ENCODE assay signal across 11 cellular contexts in the genomic region with DNA sequence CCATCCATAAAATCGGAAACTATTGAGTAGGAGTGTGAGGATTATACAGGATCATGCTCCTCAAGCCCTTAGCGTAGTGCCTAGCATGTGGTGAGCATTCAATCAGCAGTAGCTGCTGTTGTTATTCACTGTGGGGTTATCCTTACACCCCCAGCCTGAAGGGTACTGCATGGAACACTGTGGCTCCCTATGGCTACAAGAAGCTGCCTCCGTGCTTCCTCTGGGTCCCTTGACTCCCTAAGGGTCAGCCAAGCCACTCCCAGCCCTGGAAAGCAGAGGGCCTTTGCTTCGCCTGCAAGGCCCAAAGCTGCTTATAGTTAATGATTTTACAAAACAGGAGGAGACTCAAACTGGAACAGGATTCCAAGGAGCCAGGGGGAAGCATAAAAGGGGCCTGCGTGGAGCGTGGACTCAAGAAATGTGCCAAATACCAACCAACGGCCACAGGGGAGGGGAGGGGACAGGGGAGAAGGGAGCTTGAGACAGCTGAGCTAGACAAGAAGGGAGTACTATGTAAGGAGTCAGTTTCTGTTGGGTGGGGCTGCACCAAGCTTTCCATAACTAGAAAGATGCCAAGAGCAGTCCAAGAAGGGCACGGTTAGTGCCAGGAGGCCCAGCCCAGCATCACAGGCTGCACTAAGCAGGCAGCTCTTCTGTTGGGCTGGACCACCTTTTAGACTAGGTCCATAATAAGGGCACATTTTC. TPM values are rescaled to one million over a fixed set of nuclear protein-coding genes. Genes with fewer than 3 reads are reported as not detected.
DNase-seq lines count a peak whose midpoint lies in the region; ATAC-seq, FAIRE-seq and TF ChIP-seq lines count a peak whose summit lies in the region.
"Had no signal": no experiment of that assay in that cellular context is flagged by ENCODE, and none has a peak within 500 bp of the region (broad histone marks: within the 10 kb centered on the region; RNA-seq: fewer than 3 reads in every experiment).

No MANE protein-coding gene starts in this region.

- H3K4me3 ChIP-seq in gastroesophageal sphincter (no peak overlapping the region), spleen (peak overlapping the region in 1 of 8 donors; percentile 51)
- H3K4me3 ChIP-seq: GM23248, PC-9 had no signal

- TF ChIP-seq CTCF in gastroesophageal sphincter (IDR thresholded peaks at IDR 0.05) (no peak), spleen (IDR thresholded peaks at IDR 0.05 in 8 of 11, conservative IDR thresholded peaks at IDR 0.05 in 3 of 11) (no peak), D721Med (IDR thresholded peaks at IDR 0.05; ENCODE audit: insufficient read depth, missing control alignments) (no peak), RWPE1 (conservative IDR thresholded peaks at IDR 0.05; ENCODE audit: low read depth) (no peak)

- no peaks in the 10 kb centered on the region for H3K9me3 Mint-ChIP-seq in activated CD4-positive, alpha-beta T cell treated with anti-CD3 and anti-CD28 coated beads, Interleukin-2, amount 10 ng/mL, durations not matched to agents 7 days and 5 days
- H3K9me3 Mint-ChIP-seq in T-cell, result no peaks in the 10 kb centered on the region

- H3K9me3 ChIP-seq in gastroesophageal sphincter (no peaks in the 10 kb centered on the region), spleen (no peaks in the 10 kb centered on the region)

- WGBS in gastroesophageal sphincter (ENCODE audit: low coverage in 1 of 2), 2 donors, result 51 to 80% methylated on average over 1 to 4 of the region's 8 CpGs
- WGBS in spleen, 5 donors, result 53 to 72% (median 62%) methylated on average over 5 to 8 of the region's 8 CpGs

- peak overlapping the region; percentile 76 for H3K4me3 Mint-ChIP-seq in activated CD4-positive, alpha-beta T cell treated with anti-CD3 and anti-CD28 coated beads, Interleukin-2, amount 10 ng/mL, durations not matched to agents 7 days and 5 days
- peak overlapping the region; percentile 80 to 93 (median 83) for H3K4me3 Mint-ChIP-seq in T-cell

- POLR2A ChIA-PET in activated CD4-positive, alpha-beta T cell treated with anti-CD3 and anti-CD28 coated beads, Interleukin-2, amount 10 ng/mL, durations not matched to agents 7 days and 5 days (lab: Charles Lee), result no interaction called here
- POLR2A ChIA-PET in T-cell (lab: Charles Lee), result interaction anchor here (0.6 to 1.5 kb wide), 7 partner anchors 8 to 677 kb away, joined by 3 to 8 read pairs (median 3); a partner anchor contains a TSS
- POLR2A ChIA-PET in RWPE1 (lab: Yijun Ruan, JAX; ENCODE audit: low non-redundant PET), result no interaction called here

- no peaks in the 10 kb centered on the region for H3K27me3 Mint-ChIP-seq in activated CD4-positive, alpha-beta T cell treated with anti-CD3 and anti-CD28 coated beads, Interleukin-2, amount 10 ng/mL, durations not matched to agents 7 days and 5 days
- no peaks in the 10 kb centered on the region for H3K27me3 Mint-ChIP-seq in T-cell

- intact Hi-C loops in spleen (cut with DNase I; ENCODE audit: low total_unique reads), result no loop called here

- H3K36me3 Mint-ChIP-seq in activated CD4-positive, alpha-beta T cell treated with anti-CD3 and anti-CD28 coated beads, Interleukin-2, amount 10 ng/mL, durations not matched to agents 7 days and 5 days (ENCODE audit: low read depth), result peaks cover 38% of the 10 kb centered on the region
- peaks cover 2% of the 10 kb centered on the region for H3K36me3 Mint-ChIP-seq in T-cell

- CTCF ChIA-PET in activated CD4-positive, alpha-beta T cell treated with anti-CD3 and anti-CD28 coated beads, Interleukin-2, amount 10 ng/mL, durations not matched to agents 7 days and 5 days (lab: Charles Lee), result interaction anchor here (0.9 to 1.8 kb wide), 7 partner anchors 10 to 79 kb away, joined by 3 to 4 read pairs (median 3); no protein-coding TSS in a partner anchor
- CTCF ChIA-PET in T-cell (lab: Charles Lee), result interaction anchor here (0.6 to 2.0 kb wide), 5 partner anchors 12 to 194 kb away, joined by 3 to 5 read pairs (median 4); no protein-coding TSS in a partner anchor
- CTCF ChIA-PET in RWPE1 (lab: Yijun Ruan, JAX), result no interaction called here

- H3K4me1 ChIP-seq in gastroesophageal sphincter, result peaks cover 0 to 36% (median 0%) of the 10 kb centered on the region in 3 donors
- H3K4me1 ChIP-seq in spleen, result peaks cover 21 to 80% (median 65%) of the 10 kb centered on the region in 6 donors

- peak in 1 of 4 experiments; percentile 4 for ATAC-seq in T-cell (replicated peaks in 1 of 4)
- ATAC-seq in gastroesophageal sphincter, result peak; percentile 62

- H3K36me3 ChIP-seq in gastroesophageal sphincter, result no peaks in the 10 kb centered on the region
- H3K36me3 ChIP-seq in spleen, result peaks cover 0 to 33% (median 19%) of the 10 kb centered on the region in 6 donors

- peak overlapping the region; percentile 97 for H3K27ac Mint-ChIP-seq in activated CD4-positive, alpha-beta T cell treated with anti-CD3 and anti-CD28 coated beads, Interleukin-2, amount 10 ng/mL, durations not matched to agents 7 days and 5 days
- H3K27ac Mint-ChIP-seq in T-cell, result peak overlapping the region; percentile 97 to 98

- H3K27ac ChIP-seq in gastroesophageal sphincter (peak overlapping the region; percentile 57 to 68 (median 62)), spleen (peak overlapping the region; percentile 35 to 98 (median 85)), RWPE1 (no peak overlapping the region)
- H3K27ac ChIP-seq: GM23248, PC-9 had no signal

- TF ChIP-seq POLR2A in gastroesophageal sphincter (IDR thresholded peaks at IDR 0.05) (no peak), spleen (IDR thresholded peaks at IDR 0.05) (no peak)

- TF ChIP-seq EP300 in gastroesophageal sphincter (IDR thresholded peaks at IDR 0.05), result no peak

- H3K27me3 ChIP-seq in gastroesophageal sphincter (no peaks in the 10 kb centered on the region), spleen (replicated peaks in 1 of 7) (no peaks in the 10 kb centered on the region)

- DNase-seq in activated CD4-positive, alpha-beta T cell treated with anti-CD3 and anti-CD28 coated beads, Interleukin-2, amount 10 ng/mL, durations not matched to agents 7 days and 5 days, result no peak
- no peak for DNase-seq in activated CD4-positive, alpha-beta T cell treated with anti-CD3 and anti-CD28 coated beads, Interleukin-2, amount 50 U/mL, for 1 hour
- DNase-seq in T-cell, result no peak
- DNase-seq in spleen, result no peak
- no peak for DNase-seq in activated gamma-delta T cell treated with Interleukin-2 at 50 U/mL for 16 hours
- no peak for DNase-seq in D721Med (ENCODE audit: insufficient read length, low spot score)
- no peak for DNase-seq in RWPE1 (ENCODE audit: low spot score)
- DNase-seq: GM23248, PC-9, T1000 had no signal

- H3K4me1 Mint-ChIP-seq in activated CD4-positive, alpha-beta T cell treated with anti-CD3 and anti-CD28 coated beads, Interleukin-2, amount 10 ng/mL, durations not matched to agents 7 days and 5 days, result peaks cover 61% of the 10 kb centered on the region
- H3K4me1 Mint-ChIP-seq in T-cell, result peaks cover 67 to 88% (median 78%) of the 10 kb centered on the region in 3 donors

- no peak for FAIRE-seq in D721Med (lab: Jason Lieb, UNC)

RNA-seq across cellular contexts. Expression of a gene that starts 15.9 kb away (rescaled TPM):
- total RNA-seq in activated CD4-positive, alpha-beta T cell treated with anti-CD3 and anti-CD28 coated beads, Interleukin-2, amount 10 ng/mL, durations not matched to agents 7 days and 5 days, result 100 to 1,000 TPM; 298 to 329 TPM
- total RNA-seq in T-cell (100 to 1,000 TPM; 171 to 269 (median 206) TPM), gastroesophageal sphincter (10 to 100 TPM; 19.3 to 97.9 (median 40.6) TPM), spleen (100 to 1,000 TPM in 3 of 7 donors, 10 to 100 TPM in 4; 94.7 to 139 (median 99.8) TPM)
- polyA plus RNA-seq in spleen, result 10 to 100 TPM; 45.1 to 58.2 (median 50.8) TPM

Comparison
In these comparisons a context has a peak if more than half of its experiments do, and no peak if none do; other contexts are left out.
1. POLR2A ChIA-PET loops: an anchor here in T-cell (0.6 to 1.5 kb wide); none called in activated CD4-positive, alpha-beta T cell treated with anti-CD3 and anti-CD28 coated beads, Interleukin-2, amount 10 ng/mL, durations not matched to agents 7 days and 5 days and RWPE1.